In the genomic region with DNA sequence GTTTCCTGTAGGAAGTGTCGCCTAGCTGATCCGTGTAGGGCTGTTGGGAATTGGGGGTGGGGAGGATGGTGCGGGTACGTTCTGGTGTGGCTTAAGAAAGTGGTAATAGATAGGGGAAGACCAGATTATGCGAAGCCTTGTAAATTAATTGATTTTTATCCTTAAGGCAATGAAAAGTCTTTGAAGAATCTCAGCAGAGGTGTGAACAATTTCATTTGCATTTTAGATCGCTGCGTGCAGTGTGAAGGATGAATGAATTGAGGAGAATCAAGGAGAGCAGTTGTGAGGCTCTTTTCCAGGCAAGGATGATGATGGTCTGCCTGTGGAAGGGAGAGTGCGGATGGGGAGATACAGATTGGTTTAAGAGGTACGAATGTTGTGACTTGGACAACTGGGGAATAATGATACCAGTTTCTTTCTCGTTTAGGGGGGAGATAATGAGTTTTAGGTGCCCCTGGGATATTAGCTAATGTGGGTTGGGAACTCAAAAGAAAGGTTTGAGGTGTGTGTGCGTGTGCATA, we compare ENCODE assay signal across 8 cellular contexts. TPM values are rescaled to one million over a fixed set of nuclear protein-coding genes. Genes with fewer than 3 reads are reported as not detected.
DNase-seq lines count a peak whose midpoint lies in the region; ATAC-seq, FAIRE-seq and TF ChIP-seq lines count a peak whose summit lies in the region.

No MANE protein-coding gene starts in this region.

- DNase-seq in WTC11 (ENCODE audit: low spot score) (no peak), left colon (no peak), GOT3 (lab: John Stamatoyannopoulos, UW) (no peak), H54 (ENCODE audit: insufficient read length, low spot score) (no peak)
- DNase-seq in stimulated activated effector memory CD8-positive, alpha-beta T cell treated with anti-CD3 and anti-CD28 coated beads, Interleukin-12 subunit alpha, Interleukin-12 subunit beta, amount 100 ng/mL, for 72 hours (ENCODE audit: low spot score in 2 of 2): no peak

- H2AFZ ChIP-seq in ACC112 (ENCODE audit: low read length, unreplicated experiment): peak overlapping the region; percentile 72

- H3K36me3 Mint-ChIP-seq in WTC11: peaks cover 16% of the 10 kb centered on the region
- H3K36me3 Mint-ChIP-seq in stimulated activated effector memory CD8-positive, alpha-beta T cell treated with anti-CD3 and anti-CD28 coated beads, Interleukin-12 subunit alpha, Interleukin-12 subunit beta, amount 100 ng/mL, for 72 hours: peaks cover 37% of the 10 kb centered on the region

- H3K36me3 ChIP-seq in ACC112 (ENCODE audit: insufficient read depth, low read length) (peaks cover 9% of the 10 kb centered on the region), HEK293 (ENCODE audit: control insufficient read depth in 2 of 2, insufficient read depth in 1 of 2, low read length in 2 of 2) (peaks cover 0 to 27% of the 10 kb centered on the region in 2 experiments; a peak in 2 of 3 replicates)

- CTCF ChIA-PET in HEK293 (lab: Yijun Ruan, JAX): interaction anchor here (0.9 to 1.9 kb wide), 4 partner anchors 14 to 36 kb away, joined by 3 to 6 read pairs (median 4); no protein-coding TSS in a partner anchor
- CTCF ChIA-PET in WTC11 (lab: Charles Lee): interaction anchor here (0.5 to 4.8 kb wide), 11 partner anchors 8 to 452 kb away, joined by 3 to 18 read pairs (median 4); partner anchors contain the start of genes ITLN2, KLHDC9, NIT1 and PFDN2

- H3K4me3 ChIP-seq in ACC112 (ENCODE audit: low read depth, low read length): peak overlapping the region; percentile 92
- peak overlapping the region; percentile 84 for H3K4me3 ChIP-seq in HEK293 (ENCODE audit: low read depth, low read length)

- no peak overlapping the region for H3K4me3 Mint-ChIP-seq in WTC11
- no peak overlapping the region for H3K4me3 Mint-ChIP-seq in stimulated activated effector memory CD8-positive, alpha-beta T cell treated with anti-CD3 and anti-CD28 coated beads, Interleukin-12 subunit alpha, Interleukin-12 subunit beta, amount 100 ng/mL, for 72 hours

- peaks cover 55% of the 10 kb centered on the region for H3K79me2 ChIP-seq in ACC112 (ENCODE audit: control insufficient read depth, insufficient read depth, low read length, unreplicated experiment)

- H3K4me1 Mint-ChIP-seq in WTC11: peaks cover 27% of the 10 kb centered on the region
- peaks cover 39% of the 10 kb centered on the region for H3K4me1 Mint-ChIP-seq in stimulated activated effector memory CD8-positive, alpha-beta T cell treated with anti-CD3 and anti-CD28 coated beads, Interleukin-12 subunit alpha, Interleukin-12 subunit beta, amount 100 ng/mL, for 72 hours

- intact Hi-C loops in left colon (cut with DNase I, micrococcal nuclease): no loop called here

- H3K4me1 ChIP-seq in ACC112 (ENCODE audit: control insufficient read depth, insufficient read depth, low read length, unreplicated experiment) (peaks cover 14% of the 10 kb centered on the region), HEK293 (ENCODE audit: control insufficient read depth, insufficient read depth, low read length) (0 out of 2 replicates have a peak, but pooled peaks cover 2% of the 10 kb centered on the region)

- no peaks in the 10 kb centered on the region for H3K27me3 ChIP-seq in ACC112 (ENCODE audit: insufficient read depth, low read length)

- TF ChIP-seq POLR2A in H54 (IDR thresholded peaks at IDR 0.05; ENCODE audit: low read depth, low read length): no peak

- H3K27me3 Mint-ChIP-seq in WTC11 (ENCODE audit: low read depth): no peaks in the 10 kb centered on the region

- no peak for TF ChIP-seq CTCF in HEK293 (tag by site-specific recombination; IDR thresholded peaks at IDR 0.05)
- no peak for TF ChIP-seq CTCF in WTC11 (IDR thresholded peaks at IDR 0.05)

- H3K27ac ChIP-seq in ACC112 (ENCODE audit: low read depth, low read length): peak overlapping the region; percentile 89
- H3K27ac ChIP-seq in HEK293 (ENCODE audit: extremely low read depth, low read depth, low read length): peak overlapping the region; percentile 91

- POLR2A ChIA-PET in HEK293 (lab: Yijun Ruan, JAX) (interaction anchor here (0.6 to 3.8 kb wide), 14 partner anchors 8 to 693 kb away, joined by 3 to 28 read pairs (median 6); partner anchors contain the start of genes NIT1, PFDN2, PPOX and TOMM40L), WTC11 (lab: Charles Lee) (interaction anchor here (0.8 to 2.4 kb wide), 13 partner anchors 12 to 179 kb away, joined by 3 to 12 read pairs (median 5); partner anchors contain the start of genes F11R, ITLN2, NDUFS2 and NIT1)

- no peaks in the 10 kb centered on the region for H3K9me3 Mint-ChIP-seq in WTC11
- H3K9me3 Mint-ChIP-seq in stimulated activated effector memory CD8-positive, alpha-beta T cell treated with anti-CD3 and anti-CD28 coated beads, Interleukin-12 subunit alpha, Interleukin-12 subunit beta, amount 100 ng/mL, for 72 hours: no peaks in the 10 kb centered on the region

- peak; percentile 12 for ATAC-seq in WTC11
- peak; percentile 12 for ATAC-seq in left colon
- ATAC-seq in stimulated activated effector memory CD8-positive, alpha-beta T cell treated with anti-CD3 and anti-CD28 coated beads, Interleukin-12 subunit alpha, Interleukin-12 subunit beta, amount 100 ng/mL, for 72 hours: no peak
- no peak for ATAC-seq in GM19397 (IDR thresholded peaks at IDR 0.05; ENCODE audit: unreplicated experiment)

- H3K27ac Mint-ChIP-seq in WTC11: no peak overlapping the region
- no peak overlapping the region for H3K27ac Mint-ChIP-seq in stimulated activated effector memory CD8-positive, alpha-beta T cell treated with anti-CD3 and anti-CD28 coated beads, Interleukin-12 subunit alpha, Interleukin-12 subunit beta, amount 100 ng/mL, for 72 hours

- FAIRE-seq in H54 (lab: Jason Lieb, UNC): no peak

- no peaks in the 10 kb centered on the region for H3K9me3 ChIP-seq in HEK293 (ENCODE audit: control insufficient read depth, insufficient read depth, low read depth, low read length)

TF ChIP-seq in HEK293, 187 proteins besides CTCF, POLR2A, EP300 and RAD21 (continues in another document):
- TF ChIP-seq ZNF623 (tag by site-specific recombination; IDR thresholded peaks at IDR 0.05) (no peak), ZNF843 (tag by site-specific recombination; IDR thresholded peaks at IDR 0.05) (no peak), ZNF514 (tag by site-specific recombination; IDR thresholded peaks at IDR 0.05) (no peak), ZNF549 (tag by site-specific recombination; IDR thresholded peaks at IDR 0.05) (no peak), KLF1 (tag by site-specific recombination; IDR thresholded peaks at IDR 0.05) (no peak), KLF16 (tag by site-specific recombination; IDR thresholded peaks at IDR 0.05) (0 out of 2 replicates have a peak, but pooled peaks have one; percentile 0), ZNF391 (tag by site-specific recombination; IDR thresholded peaks at IDR 0.05; ENCODE audit: borderline replicate concordance, low read depth) (no peak), ZNF585B (tag by site-specific recombination; IDR thresholded peaks at IDR 0.05) (no peak), YY1 (tag by site-specific recombination; IDR thresholded peaks at IDR 0.05) (no peak)
- TF ChIP-seq, protein P1, sequence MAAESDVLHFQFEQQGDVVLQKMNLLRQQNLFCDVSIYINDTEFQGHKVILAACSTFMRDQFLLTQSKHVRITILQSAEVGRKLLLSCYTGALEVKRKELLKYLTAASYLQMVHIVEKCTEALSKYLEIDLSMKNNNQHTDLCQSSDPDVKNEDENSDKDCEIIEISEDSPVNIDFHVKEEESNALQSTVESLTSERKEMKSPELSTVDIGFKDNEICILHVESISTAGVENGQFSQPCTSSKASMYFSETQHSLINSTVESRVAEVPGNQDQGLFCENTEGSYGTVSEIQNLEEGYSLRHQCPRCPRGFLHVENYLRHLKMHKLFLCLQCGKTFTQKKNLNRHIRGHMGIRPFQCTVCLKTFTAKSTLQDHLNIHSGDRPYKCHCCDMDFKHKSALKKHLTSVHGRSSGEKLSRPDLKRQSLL (tag by site-specific recombination; IDR thresholded peaks at IDR 0.05): no peak

TF ChIP-seq in WTC11, 78 proteins besides CTCF, POLR2A, EP300 and RAD21 (continues in another document):
- TF ChIP-seq CREM (CRISPR knock-in tag; IDR thresholded peaks at IDR 0.05) (no peak), NR2C2 (CRISPR knock-in tag; IDR thresholded peaks at IDR 0.05) (no peak), STAT6 (CRISPR knock-in tag; conservative IDR thresholded peaks at IDR 0.05; ENCODE audit: low read depth) (no peak), ELF4 (CRISPR knock-in tag; IDR thresholded peaks at IDR 0.05; ENCODE audit: low read depth) (no peak), MXD4 (CRISPR knock-in tag; IDR thresholded peaks at IDR 0.05; ENCODE audit: borderline replicate concordance) (no peak)

RNA-seq across cellular contexts. Expression of gene DEDD, which starts 0.8 kb away (rescaled TPM):
- 39.2 to 43.3 TPM (median 40.0 TPM) in 3 replicates for total RNA-seq in WTC11 (2021)
- 10 to 100 TPM; 34.2 to 41.5 TPM for total RNA-seq in left colon

RNA-seq across cellular contexts. Expression of gene NIT1, which starts 15.4 kb away (rescaled TPM):
- total RNA-seq in WTC11 (2021): 44.4 to 47.2 TPM (median 46.5 TPM) in 3 replicates
- 10 to 100 TPM; 74.4 to 76.6 TPM for total RNA-seq in left colon

RNA-seq across cellular contexts. Expression of gene PFDN2, which starts 15.4 kb away (rescaled TPM):
- 91.0 to 95.4 TPM (median 92.6 TPM) in 3 replicates for total RNA-seq in WTC11 (2021)
- 10 to 100 TPM; 30.3 to 38.2 TPM for total RNA-seq in left colon

RNA-seq across cellular contexts. Expression of gene UFC1, which starts 20.5 kb away (rescaled TPM):
- 56.2 to 61.2 TPM (median 60.7 TPM) in 3 replicates for total RNA-seq in WTC11 (2021)
- 100 to 1,000 TPM; 106 to 107 TPM for total RNA-seq in left colon

RNA-seq across cellular contexts. Expression of gene USP21, which starts 26.0 kb away (rescaled TPM):
- total RNA-seq in WTC11 (2021): 30.7 to 31.1 TPM (median 30.8 TPM) in 3 replicates
- total RNA-seq in left colon: 10 to 100 TPM; 19.7 to 24.0 TPM

Comparison
In these comparisons a context has a peak if more than half of its experiments do, and no peak if none do; other contexts are left out.
1. ATAC-seq: peak in WTC11 (single experiment) and left colon (single experiment); none in stimulated activated effector memory CD8-positive, alpha-beta T cell treated with anti-CD3 and anti-CD28 coated beads, Interleukin-12 subunit alpha, Interleukin-12 subunit beta, amount 100 ng/mL, for 72 hours (single experiment) and GM19397 (single experiment).